ENCODE assay signal across 8 cellular contexts in the genomic region with DNA sequence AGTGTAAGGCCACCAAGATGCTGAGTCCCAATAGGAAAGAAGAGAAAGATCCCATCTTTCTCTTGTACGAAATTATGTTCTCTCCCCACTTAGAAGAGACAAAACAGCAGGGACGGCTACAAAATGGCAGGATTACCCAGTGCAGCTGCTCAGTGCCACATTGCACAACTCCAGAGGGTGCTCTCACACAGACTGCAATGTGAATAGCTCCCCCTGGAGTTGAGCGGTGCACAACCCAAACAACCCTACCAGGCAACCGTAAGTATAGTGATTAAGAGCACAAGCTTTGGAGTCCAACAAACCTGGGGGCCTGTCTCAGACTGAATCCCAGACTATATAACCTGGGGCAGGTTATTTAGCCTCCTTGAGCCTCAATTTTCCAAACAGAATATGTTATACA. TPM values are rescaled to one million over a fixed set of nuclear protein-coding genes. Genes with fewer than 3 reads are reported as not detected.
DNase-seq lines count a peak whose midpoint lies in the region; ATAC-seq, FAIRE-seq and TF ChIP-seq lines count a peak whose summit lies in the region.

No MANE protein-coding gene starts in this region.

- peaks cover 16% of the 10 kb centered on the region for H3K79me2 ChIP-seq in HepG2 (ENCODE audit: insufficient read depth, low read length)

- BruUV-seq in HepG2 (replicated peaks; lab: Mats Ljungman, UMichigan), result no TSS peak

- peak; percentile 78 for FAIRE-seq in HepG2 (lab: Jason Lieb, UNC)

- 36 to 52% methylated on average over 4 of the region's 4 CpGs for WGBS in body of pancreas, 2 donors
- WGBS in HepG2 (ENCODE audit: low lambda C conversion rate), result 26% methylated on average over 4 of the region's 4 CpGs
- WGBS in stomach, 5 donors, result 58 to 83% (median 76%) methylated on average over 4 of the region's 4 CpGs

- H3K4me2 ChIP-seq in HepG2 (ENCODE audit: low read depth, low read length), result peak overlapping the region; percentile 97

- H3K9me3 ChIP-seq in BE2C, result no peaks in the 10 kb centered on the region
- no peaks in the 10 kb centered on the region for H3K9me3 ChIP-seq in Peyer's patch
- H3K9me3 ChIP-seq in body of pancreas, result no peaks in the 10 kb centered on the region
- no peaks in the 10 kb centered on the region for H3K9me3 ChIP-seq in HepG2 (ENCODE audit: low read length)
- no peaks in the 10 kb centered on the region for H3K9me3 ChIP-seq in stomach

- H3K4me1 ChIP-seq in BE2C (no peaks in the 10 kb centered on the region), Peyer's patch (peaks cover 0 to 12% (median 2%) of the 10 kb centered on the region in 4 donors), body of pancreas (peaks cover 30% of the 10 kb centered on the region), HepG2 (ENCODE audit: insufficient read depth, low read length) (peaks cover 24% of the 10 kb centered on the region), stomach (peaks cover 14 to 30% (median 24%) of the 10 kb centered on the region in 4 donors)

- H3K36me3 ChIP-seq in BE2C (no peaks in the 10 kb centered on the region), Peyer's patch (no peaks in the 10 kb centered on the region), body of pancreas (replicated peaks in 1 of 2; ENCODE audit: insufficient read depth in 1 of 2, low read depth in 2 of 2) (no peaks in the 10 kb centered on the region), HepG2 (replicated peaks in 1 of 2; ENCODE audit: control insufficient read depth in 1 of 2, insufficient read depth in 2 of 2, low read length in 2 of 2) (peaks cover 0 to under 1% of the 10 kb centered on the region in 2 experiments; a peak in 1 of 5 replicates), stomach (no peaks in the 10 kb centered on the region)

- POLR2A ChIA-PET in HepG2 (lab: Yijun Ruan, JAX), result interaction anchor here (0.9 to 1.2 kb wide), 2 partner anchors 33 to 232 kb away, joined by 3 to 4 read pairs; no protein-coding TSS in a partner anchor

- peak; percentile 82 for TF ChIP-seq RAD21 in HepG2 (CRISPR knock-in tag; IDR thresholded peaks at IDR 0.05)

- CTCF ChIA-PET in HepG2 (lab: Yijun Ruan, JAX; ENCODE audit: low intra/inter-chr PET ratio, low total read pairs), result interaction anchor here (1.2 to 1.5 kb wide), 3 partner anchors 253 to 265 kb away, joined by 3 to 15 read pairs (median 4); no protein-coding TSS in a partner anchor

- H3K4me3 ChIP-seq in BE2C (ENCODE audit: low read depth, low read length) (no peak overlapping the region), Peyer's patch (no peak overlapping the region), body of pancreas (no peak overlapping the region), HepG2 (replicated peaks in 1 of 3; ENCODE audit: insufficient read depth in 1 of 3, low read depth in 2 of 3, low read length in 3 of 3) (peak overlapping the region in 1 of 3 experiments; percentile 95; a peak in 1 of 6 replicates), stomach (no peak overlapping the region)

- ATAC-seq in body of pancreas (no peak), HepG2 (peak; percentile 11; the same call in 2 of the 3 replicates), HG03439 (IDR thresholded peaks at IDR 0.05; ENCODE audit: unreplicated experiment) (no peak)

- no peak overlapping the region for H3K9ac ChIP-seq in HepG2 (ENCODE audit: insufficient read depth, low read depth, low read length)

- TF ChIP-seq EP300 in HepG2 (IDR thresholded peaks at IDR 0.05; ENCODE audit: low read depth in 2 of 2, low read length in 2 of 2) (peak; percentile 21 to 32; a peak in 2 of 4 replicates), HepG2 (CRISPR knock-in tag; IDR thresholded peaks at IDR 0.05; ENCODE audit: borderline replicate concordance) (0 out of 2 replicates have a peak, but pooled peaks have one; percentile 41), stomach (IDR thresholded peaks at IDR 0.05) (no peak)

- H2AFZ ChIP-seq in HepG2 (ENCODE audit: low read length), result no peak overlapping the region

- in situ Hi-C loops in HepG2 (cut with HindIII; ENCODE audit: extremely low pct_ligation_motif_present, low pct_unique_long_range_greater_than_20kb), result no loop called here

- intact Hi-C loops in body of pancreas (cut with DNase I) (no loop called here), HepG2 (cut with micrococcal nuclease; ENCODE audit: unreplicated experiment) (loop anchor here (1.0 to 5.0 kb wide), 7 partner anchors 51 to 319 kb away; a partner anchor contains a TSS), stomach (cut with DNase I; ENCODE audit: low total_unique reads) (no loop called here)

- TF ChIP-seq POLR2A in Peyer's patch (IDR thresholded peaks at IDR 0.05) (no peak), body of pancreas (IDR thresholded peaks at IDR 0.05) (no peak), HepG2 (IDR thresholded peaks at IDR 0.05; ENCODE audit: insufficient read depth in 1 of 2, low read depth in 2 of 2, low read length in 2 of 2) (no peak), stomach (IDR thresholded peaks at IDR 0.05) (no peak)

- peak overlapping the region; percentile 95 to 100 (median 99) for H3K27ac ChIP-seq in Peyer's patch
- H3K27ac ChIP-seq in body of pancreas, result peak overlapping the region; percentile 97 to 100 (median 100)
- H3K27ac ChIP-seq in HepG2 (ENCODE audit: extremely low read length, insufficient read depth, low read length), result no peak overlapping the region
- peak overlapping the region in 4 of 5 donors; percentile 97 to 99 (median 98) for H3K27ac ChIP-seq in stomach

- peak; percentile 60 for DNase-seq in BE2C
- peak; percentile 78 for DNase-seq in H4 (ENCODE audit: low spot score)
- peak in 1 of 3 donors; percentile 73 for DNase-seq in Peyer's patch
- peak; percentile 81 to 86 (median 82) for DNase-seq in body of pancreas
- DNase-seq in HepG2 (ENCODE audit: low spot score), result peak; percentile 79
- peak; percentile 48 for DNase-seq in stomach
- no peak for DNase-seq in midbrain (lab: John Stamatoyannopoulos, UW)

- H3K27me3 ChIP-seq in BE2C, result no peaks in the 10 kb centered on the region
- no peaks in the 10 kb centered on the region for H3K27me3 ChIP-seq in Peyer's patch
- H3K27me3 ChIP-seq in body of pancreas, result no peaks in the 10 kb centered on the region
- H3K27me3 ChIP-seq in HepG2 (ENCODE audit: control insufficient read depth in 1 of 2, insufficient read depth in 2 of 2, low read length in 2 of 2), result no peaks in the 10 kb centered on the region; a peak in 1 of 5 replicates
- H3K27me3 ChIP-seq in stomach, result no peaks in the 10 kb centered on the region

- peaks cover 6% of the 10 kb centered on the region; the same call in 1 of the 2 replicates for H4K20me1 ChIP-seq in HepG2 (ENCODE audit: insufficient read depth, low read length)

- TF ChIP-seq CTCF in BE2C (IDR thresholded peaks at IDR 0.05; ENCODE audit: low read depth, low read length), result peak; percentile 76
- peak in 5 of 6 experiments; percentile 21 to 64 (median 60) for TF ChIP-seq CTCF in Peyer's patch (IDR thresholded peaks at IDR 0.05)
- TF ChIP-seq CTCF in body of pancreas (IDR thresholded peaks at IDR 0.05), result peak; percentile 28 to 82 (median 74)
- peak; percentile 88 for TF ChIP-seq CTCF in HepG2 (CRISPR knock-in tag; IDR thresholded peaks at IDR 0.05)
- TF ChIP-seq CTCF in stomach (IDR thresholded peaks at IDR 0.05), result peak in 2 of 7 experiments; percentile 34 to 37

TF ChIP-seq in HepG2, 621 proteins besides CTCF, POLR2A, EP300 and RAD21 (continues in another document):
- TF ChIP-seq, protein P1, sequence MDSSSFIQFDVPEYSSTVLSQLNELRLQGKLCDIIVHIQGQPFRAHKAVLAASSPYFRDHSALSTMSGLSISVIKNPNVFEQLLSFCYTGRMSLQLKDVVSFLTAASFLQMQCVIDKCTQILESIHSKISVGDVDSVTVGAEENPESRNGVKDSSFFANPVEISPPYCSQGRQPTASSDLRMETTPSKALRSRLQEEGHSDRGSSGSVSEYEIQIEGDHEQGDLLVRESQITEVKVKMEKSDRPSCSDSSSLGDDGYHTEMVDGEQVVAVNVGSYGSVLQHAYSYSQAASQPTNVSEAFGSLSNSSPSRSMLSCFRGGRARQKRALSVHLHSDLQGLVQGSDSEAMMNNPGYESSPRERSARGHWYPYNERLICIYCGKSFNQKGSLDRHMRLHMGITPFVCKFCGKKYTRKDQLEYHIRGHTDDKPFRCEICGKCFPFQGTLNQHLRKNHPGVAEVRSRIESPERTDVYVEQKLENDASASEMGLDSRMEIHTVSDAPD (CRISPR knock-in tag; IDR thresholded peaks at IDR 0.05), result no peak
- TF ChIP-seq SNAI1 (CRISPR knock-in tag; IDR thresholded peaks at IDR 0.05; ENCODE audit: borderline replicate concordance), result no peak
- TF ChIP-seq ZNF790 (CRISPR knock-in tag; IDR thresholded peaks at IDR 0.05; ENCODE audit: borderline replicate concordance), result no peak

RNA-seq across cellular contexts. Expression of a gene that starts 3.1 kb away (rescaled TPM):
- 21.8 TPM for polyA plus RNA-seq in BE2C (2012; ENCODE audit: insufficient read depth, insufficient read length, low read depth)
- total RNA-seq in H4 (2014; rRNA removed; shearing (Covaris generic)), result 28.0 and 38.3 TPM in 2 replicates
- total RNA-seq in Peyer's patch, result 10 to 100 TPM; 20.3 to 78.4 (median 44.3) TPM
- total RNA-seq in body of pancreas, result 10 to 100 TPM; 28.5 to 30.3 TPM
- total RNA-seq in HepG2 (2016; rRNA removed; fragmentation: Illumina TruSeq; extraction: Trizol), result 1.8 and 2.6 TPM in 2 replicates
- 0.44 and 0.61 TPM in 2 replicates for total RNA-seq in HepG2 (2016; cell fraction: cytosol; rRNA removed; fragmentation: Illumina TruSeq; extraction: Trizol; ENCODE audit: low read depth)
- total RNA-seq in HepG2 (2016; cell fraction: insoluble cytoplasmic fraction; rRNA removed; fragmentation: Illumina TruSeq; extraction: Trizol), result 2.3 and 2.7 TPM in 2 replicates
- total RNA-seq in HepG2 (2016; cell fraction: membrane; rRNA removed; fragmentation: Illumina TruSeq; extraction: Trizol), result 1.5 TPM in 2 replicates
- total RNA-seq in HepG2 (2016; cell fraction: nucleus; rRNA removed; fragmentation: Illumina TruSeq; extraction: Trizol), result 3.0 and 4.3 TPM in 2 replicates
- 51.0 and 60.0 TPM in 2 replicates for polyA plus RNA-seq in HepG2 (2011; rRNA removed)
- 29.3 and 36.0 TPM in 2 replicates for polyA plus RNA-seq in HepG2 (2011; cell fraction: cytosol; rRNA removed)
- polyA plus RNA-seq in HepG2 (2011; cell fraction: nucleus; rRNA removed), result 35.5 and 51.8 TPM in 2 replicates
- polyA plus RNA-seq in HepG2 (2012), result 145 and 159 TPM in 2 replicates
- polyA plus RNA-seq in HepG2 (2016; cell fraction: cytosol; fragmentation: Illumina TruSeq; extraction: Trizol; ENCODE audit: low read depth), result 0.21 and 0.42 TPM in 2 replicates
- 3.5 and 4.1 TPM in 2 replicates for polyA plus RNA-seq in HepG2 (2016; cell fraction: insoluble cytoplasmic fraction; fragmentation: Illumina TruSeq; extraction: Trizol; ENCODE audit: low read depth)
- 0.93 and 1.1 TPM in 2 replicates for polyA plus RNA-seq in HepG2 (2016; cell fraction: membrane; fragmentation: Illumina TruSeq; extraction: Trizol; ENCODE audit: low read depth)
- polyA plus RNA-seq in HepG2 (2016; cell fraction: nucleus; fragmentation: Illumina TruSeq; extraction: Trizol; ENCODE audit: insufficient read depth, low read depth), result 5.9 and 7.0 TPM in 2 replicates
- polyA minus RNA-seq in HepG2 (2011; rRNA and poly(A)+ RNA removed; ENCODE audit: low replicate concordance), result 17.6 and 68.5 TPM in 2 replicates
- polyA minus RNA-seq in HepG2 (2011; cell fraction: cytosol; rRNA and poly(A)+ RNA removed), result 59.1 and 63.2 TPM in 2 replicates
- 23.0 and 31.6 TPM in 2 replicates for polyA minus RNA-seq in HepG2 (2011; cell fraction: nucleus; rRNA and poly(A)+ RNA removed)
- 10 to 100 TPM in 4 of 5 donors, 1 to 10 TPM in 1; 7.6 to 34.7 (median 26.6) TPM for total RNA-seq in stomach
- polyA plus RNA-seq in stomach, result 10 to 100 TPM; 17.7 to 39.7 (median 24.1) TPM
